Comparison of ENCODE assay signal across 26 cellular contexts in genomic region chr17:52709724-52710123, GRCh38.
"Had no signal": no experiment of that assay in that cellular context is flagged by ENCODE, and none has a peak within 500 bp of the region (broad histone marks: within the 10 kb centered on the region; RNA-seq: fewer than 3 reads in every experiment).

No MANE protein-coding gene starts in this region.

- H3K36me3 ChIP-seq: heart left ventricle, left lung, lower lobe of right lung, neural progenitor cell, ovary, right atrium auricular region, suprapubic skin, thoracic aorta, tibial artery, uterus had no signal

- ATAC-seq: heart left ventricle, left colon, left lung, natural killer cell, sciatic nerve had no signal

- H3K9ac ChIP-seq: neural progenitor cell had no signal

- H3K4me1 ChIP-seq: heart left ventricle, left lung, lower lobe of right lung, neural progenitor cell, right atrium auricular region, suprapubic skin, tibial artery, uterus had no signal

- H3K9me3 ChIP-seq: heart left ventricle, lower lobe of right lung, ovary, right atrium auricular region, suprapubic skin, thoracic aorta, tibial artery, uterus had no signal

- H3K27me3 ChIP-seq: heart left ventricle, hepatocyte, left lung, neural progenitor cell, ovary, right atrium auricular region, suprapubic skin, tibial artery, uterus had no signal

- H3K27ac ChIP-seq: heart left ventricle, hepatocyte, left lung, lower lobe of right lung, neural progenitor cell, ovary, right atrium auricular region, skin epidermis, suprapubic skin, thoracic aorta, tibial artery, uterus had no signal

- DNase-seq: heart left ventricle; kidney glomerular epithelial cell; left colon; lower lobe of right lung; mammary epithelial cell; mesenchymal stem cell; naive B cell; natural killer cell; nephron progenitor cell; ovary; stimulated activated CD4-positive, alpha-beta T cell treated with anti-CD3 and anti-CD28 coated beads, Interleukin-12 subunit alpha, Interleukin-12 subunit beta, amount 100 ng/mL, for 4 hours; stimulated activated CD4-positive, alpha-beta T cell treated with anti-CD3 and anti-CD28 coated beads, Interleukin-15, amount 100 ng/mL, for 24 hours; stimulated activated CD4-positive, alpha-beta T cell treated with anti-CD3 and anti-CD28 coated beads, Interleukin-2, amount 100 ng/mL, for 24 hours; stimulated activated CD4-positive, alpha-beta T cell treated with anti-CD3 and anti-CD28 coated beads, Interleukin-4, amount 100 ng/mL, for 1 hour; stimulated activated naive CD4-positive, alpha-beta T cell; tibial artery; trophoblast cell; uterus had no signal

- H3K4me3 ChIP-seq: heart left ventricle, hepatocyte, left lung, lower lobe of right lung, neural progenitor cell, ovary, right atrium auricular region, skin epidermis, suprapubic skin, thoracic aorta, tibial artery, uterus had no signal
